Comparison of ENCODE assay signal across 8 cellular contexts in genomic region chr1:211577277-211577825, GRCh38. TPM values are rescaled to one million over a fixed set of nuclear protein-coding genes. Genes with fewer than 3 reads are reported as not detected.
DNase-seq lines count a peak whose midpoint lies in the region; ATAC-seq, FAIRE-seq and TF ChIP-seq lines count a peak whose summit lies in the region.

No MANE protein-coding gene starts in this region.

- peaks cover 20% of the 10 kb centered on the region for H4K20me1 ChIP-seq in HepG2 (ENCODE audit: insufficient read depth, low read length)

- H3K27me3 Mint-ChIP-seq in activated naive CD4-positive, alpha-beta T cell treated with anti-CD3 and anti-CD28 coated beads for 36 hours (ENCODE audit: low read depth) = no peaks in the 10 kb centered on the region

- no peak for ATAC-seq in HepG2
- no peak for ATAC-seq in GM18520 (IDR thresholded peaks at IDR 0.05; ENCODE audit: unreplicated experiment)

- POLR2A ChIA-PET in HepG2 (lab: Yijun Ruan, JAX) = interaction anchor here (1.1 to 1.2 kb wide), 3 partner anchors 48 to 71 kb away, joined by 3 to 5 read pairs (median 4); no protein-coding TSS in a partner anchor

- no peak for TF ChIP-seq POLR2A in adrenal gland (IDR thresholded peaks at IDR 0.05)
- TF ChIP-seq POLR2A in HepG2 (IDR thresholded peaks at IDR 0.05; ENCODE audit: insufficient read depth in 1 of 2, low read depth in 2 of 2, low read length in 2 of 2) = no peak
- no peak for TF ChIP-seq POLR2A in tibial nerve (IDR thresholded peaks at IDR 0.05)

- H3K4me2 ChIP-seq in HepG2 (ENCODE audit: low read depth, low read length) = peak overlapping the region; percentile 83

- H3K36me3 ChIP-seq in adrenal gland (replicated peaks in 1 of 2) (peaks cover 0 to 4% of the 10 kb centered on the region in 2 donors), HepG2 (replicated peaks in 1 of 2; ENCODE audit: control insufficient read depth in 1 of 2, insufficient read depth in 2 of 2, low read length in 2 of 2) (peaks cover 0 to 11% of the 10 kb centered on the region in 2 experiments; a peak in 2 of 5 replicates), tibial nerve (peaks cover 0 to 23% (median 0%) of the 10 kb centered on the region in 3 donors)

- H3K27me3 ChIP-seq in adrenal gland (no peaks in the 10 kb centered on the region), HepG2 (ENCODE audit: control insufficient read depth in 1 of 2, insufficient read depth in 2 of 2, low read length in 2 of 2) (no peaks in the 10 kb centered on the region; a peak in 2 of 5 replicates), tibial nerve (no peaks in the 10 kb centered on the region)

- FAIRE-seq in HepG2 (lab: Jason Lieb, UNC) = no peak

- H3K79me2 ChIP-seq in HepG2 (ENCODE audit: insufficient read depth, low read length) = peaks cover 56% of the 10 kb centered on the region

- peaks cover 7% of the 10 kb centered on the region for H3K36me3 Mint-ChIP-seq in activated naive CD4-positive, alpha-beta T cell treated with anti-CD3 and anti-CD28 coated beads for 36 hours (ENCODE audit: low read depth)

- H3K9me3 Mint-ChIP-seq in activated naive CD4-positive, alpha-beta T cell treated with anti-CD3 and anti-CD28 coated beads for 36 hours = no peaks in the 10 kb centered on the region

- no peaks in the 10 kb centered on the region for H3K9me3 ChIP-seq in adrenal gland (replicated peaks in 1 of 3)
- no peaks in the 10 kb centered on the region for H3K9me3 ChIP-seq in HepG2 (ENCODE audit: low read length)
- H3K9me3 ChIP-seq in tibial nerve = no peaks in the 10 kb centered on the region

- peak overlapping the region; percentile 78 for H3K9ac ChIP-seq in HepG2 (ENCODE audit: insufficient read depth, low read depth, low read length)

- no peak for DNase-seq in activated naive CD4-positive, alpha-beta T cell treated with anti-CD3 and anti-CD28 coated beads for 36 hours
- DNase-seq in activated naive CD4-positive, alpha-beta T cell (lab: John Stamatoyannopoulos, UW) = no peak
- DNase-seq in adrenal gland = no peak
- no peak for DNase-seq in HepG2 (ENCODE audit: low spot score)
- DNase-seq in tibial nerve (ENCODE audit: low spot score in 2 of 2) = no peak
- DNase-seq in glomerular visceral epithelial cell (ENCODE audit: extremely low spot score) = no peak
- DNase-seq in NCI-H2107 (lab: John Stamatoyannopoulos, UW) = no peak

- CTCF ChIA-PET in activated naive CD4-positive, alpha-beta T cell treated with anti-CD3 and anti-CD28 coated beads for 36 hours (lab: Charles Lee) = interaction anchor here (1.2 to 1.3 kb wide), 2 partner anchors 76 to 78 kb away, joined by 3 to 4 read pairs; no protein-coding TSS in a partner anchor
- CTCF ChIA-PET in HepG2 (lab: Yijun Ruan, JAX; ENCODE audit: low intra/inter-chr PET ratio, low total read pairs) = interaction anchor here (3.8 to 4.2 kb wide), 3 partner anchors 47 to 78 kb away, joined by 20 to 30 read pairs (median 25); no protein-coding TSS in a partner anchor

- TF ChIP-seq EP300 in HepG2 (IDR thresholded peaks at IDR 0.05; ENCODE audit: low read depth in 2 of 2, low read length in 2 of 2) = no peak
- no peak for TF ChIP-seq EP300 in HepG2 (CRISPR knock-in tag; IDR thresholded peaks at IDR 0.05; ENCODE audit: borderline replicate concordance)
- TF ChIP-seq EP300 in tibial nerve (IDR thresholded peaks at IDR 0.05) = no peak

- peak overlapping the region; percentile 18 for H3K27ac Mint-ChIP-seq in activated naive CD4-positive, alpha-beta T cell treated with anti-CD3 and anti-CD28 coated beads for 36 hours

- no TSS peak for BruUV-seq in HepG2 (replicated peaks; lab: Mats Ljungman, UMichigan)

- intact Hi-C loops in activated naive CD4-positive, alpha-beta T cell treated with anti-CD3 and anti-CD28 coated beads for 36 hours (cut with micrococcal nuclease) = loop anchor here (1.0 to 10.0 kb wide), 6 partner anchors 72 to 1813 kb away; partner anchors contain the start of genes LPGAT1 and PACC1
- intact Hi-C loops in adrenal gland (cut with DNase I) (loop anchor here in 1 of 2 donors (5.0 kb wide), 1 partner anchor 60 kb away; no protein-coding TSS in a partner anchor), HepG2 (cut with micrococcal nuclease; ENCODE audit: unreplicated experiment) (loop anchor here (1.0 to 2.0 kb wide), 3 partner anchors 48 to 78 kb away; no protein-coding TSS in a partner anchor)

- H3K27ac ChIP-seq in adrenal gland (peak overlapping the region in 4 of 5 donors; percentile 93 to 95 (median 94)), HepG2 (ENCODE audit: extremely low read length, insufficient read depth, low read length) (peak overlapping the region; percentile 32), tibial nerve (peak overlapping the region in 3 of 4 donors; percentile 92 to 98 (median 96))

- no peak for TF ChIP-seq CTCF in adrenal gland (IDR thresholded peaks at IDR 0.05)
- no peak for TF ChIP-seq CTCF in HepG2 (CRISPR knock-in tag; IDR thresholded peaks at IDR 0.05)
- TF ChIP-seq CTCF in tibial nerve (IDR thresholded peaks at IDR 0.05) = no peak

- peaks cover 42 to 62% of the 10 kb centered on the region in 2 donors for H3K4me1 ChIP-seq in adrenal gland (replicated peaks in 1 of 2)
- peaks cover 65% of the 10 kb centered on the region for H3K4me1 ChIP-seq in HepG2 (ENCODE audit: insufficient read depth, low read length)
- peaks cover 0 to 56% (median 21%) of the 10 kb centered on the region in 4 donors for H3K4me1 ChIP-seq in tibial nerve

- TF ChIP-seq RAD21 in HepG2 (CRISPR knock-in tag; IDR thresholded peaks at IDR 0.05) = no peak

- WGBS in adrenal gland, 4 donors = 0 to 2% (median 1%) methylated on average over 5 to 13 of the region's 13 CpGs
- 1% methylated on average over 13 of the region's 13 CpGs for WGBS in HepG2 (ENCODE audit: low lambda C conversion rate)
- WGBS in tibial nerve, 2 donors = 0 to 3% methylated on average over 6 to 13 of the region's 13 CpGs

- H3K4me1 Mint-ChIP-seq in activated naive CD4-positive, alpha-beta T cell treated with anti-CD3 and anti-CD28 coated beads for 36 hours (ENCODE audit: low read depth) = peaks cover 43% of the 10 kb centered on the region

- in situ Hi-C loops in HepG2 (cut with HindIII; ENCODE audit: extremely low pct_ligation_motif_present, low pct_unique_long_range_greater_than_20kb) = loop anchor here (5.0 kb wide), 3 partner anchors 45 to 75 kb away; no protein-coding TSS in a partner anchor

- H2AFZ ChIP-seq in HepG2 (ENCODE audit: low read length) = no peak overlapping the region

- H3K4me3 ChIP-seq in adrenal gland = peak overlapping the region; percentile 97 to 98 (median 97)
- H3K4me3 ChIP-seq in HepG2 (replicated peaks in 1 of 3; ENCODE audit: insufficient read depth in 1 of 3, low read depth in 2 of 3, low read length in 3 of 3) = peak overlapping the region; percentile 84 to 96 (median 87)
- H3K4me3 ChIP-seq in tibial nerve = peak overlapping the region; percentile 71 to 94 (median 84)

- H3K4me3 Mint-ChIP-seq in activated naive CD4-positive, alpha-beta T cell treated with anti-CD3 and anti-CD28 coated beads for 36 hours = peak overlapping the region; percentile 90

TF ChIP-seq in HepG2, 621 proteins besides CTCF, POLR2A, EP300 and RAD21 (continues in another document):
- TF ChIP-seq ZNF557 (CRISPR knock-in tag; IDR thresholded peaks at IDR 0.05) = no peak
- TF ChIP-seq ZNF101 (CRISPR knock-in tag; IDR thresholded peaks at IDR 0.05; ENCODE audit: borderline replicate concordance, low read depth) = no peak
- no peak for TF ChIP-seq PAF1 (CRISPR knock-in tag; IDR thresholded peaks at IDR 0.05)
- TF ChIP-seq KLF16 (CRISPR knock-in tag; IDR thresholded peaks at IDR 0.05) = no peak

RNA-seq across cellular contexts. Expression of gene SLC30A1, which starts 1.6 kb away (rescaled TPM):
- total RNA-seq in activated naive CD4-positive, alpha-beta T cell treated with anti-CD3 and anti-CD28 coated beads for 36 hours = 1 to 10 TPM; 4.4 to 4.7 TPM
- total RNA-seq in adrenal gland = 10 to 100 TPM; 22.1 to 82.6 (median 48.6) TPM
- 10 to 100 TPM in 1 of 3 donors, 1 to 10 TPM in 2; 4.6 to 49.6 (median 6.4) TPM for polyA plus RNA-seq in adrenal gland
- total RNA-seq in HepG2 (2016; rRNA removed; fragmentation: Illumina TruSeq; extraction: Trizol) = 24.4 and 26.8 TPM in 2 replicates
- 3.1 and 3.8 TPM in 2 replicates for total RNA-seq in HepG2 (2016; cell fraction: cytosol; rRNA removed; fragmentation: Illumina TruSeq; extraction: Trizol; ENCODE audit: low read depth)
- total RNA-seq in HepG2 (2016; cell fraction: insoluble cytoplasmic fraction; rRNA removed; fragmentation: Illumina TruSeq; extraction: Trizol) = 25.5 and 28.3 TPM in 2 replicates
- 15.5 and 17.6 TPM in 2 replicates for total RNA-seq in HepG2 (2016; cell fraction: membrane; rRNA removed; fragmentation: Illumina TruSeq; extraction: Trizol)
- total RNA-seq in HepG2 (2016; cell fraction: nucleus; rRNA removed; fragmentation: Illumina TruSeq; extraction: Trizol) = 49.0 and 51.0 TPM in 2 replicates
- polyA plus RNA-seq in HepG2 (2011; rRNA removed) = 5.8 and 5.9 TPM in 2 replicates
- polyA plus RNA-seq in HepG2 (2011; cell fraction: cytosol; rRNA removed) = 3.5 and 4.9 TPM in 2 replicates
- polyA plus RNA-seq in HepG2 (2011; cell fraction: nucleus; rRNA removed) = 4.2 and 5.1 TPM in 2 replicates
- polyA plus RNA-seq in HepG2 (2012) = 18.3 and 19.9 TPM in 2 replicates
- polyA plus RNA-seq in HepG2 (2016; cell fraction: cytosol; fragmentation: Illumina TruSeq; extraction: Trizol; ENCODE audit: low read depth) = 2.5 and 2.6 TPM in 2 replicates
- 19.7 and 25.1 TPM in 2 replicates for polyA plus RNA-seq in HepG2 (2016; cell fraction: insoluble cytoplasmic fraction; fragmentation: Illumina TruSeq; extraction: Trizol; ENCODE audit: low read depth)
- 6.2 and 6.7 TPM in 2 replicates for polyA plus RNA-seq in HepG2 (2016; cell fraction: membrane; fragmentation: Illumina TruSeq; extraction: Trizol; ENCODE audit: low read depth)
- polyA plus RNA-seq in HepG2 (2016; cell fraction: nucleus; fragmentation: Illumina TruSeq; extraction: Trizol; ENCODE audit: insufficient read depth, low read depth) = 53.6 and 54.2 TPM in 2 replicates
- 9.6 and 24.6 TPM in 2 replicates for polyA minus RNA-seq in HepG2 (2011; rRNA and poly(A)+ RNA removed; ENCODE audit: low replicate concordance)
- polyA minus RNA-seq in HepG2 (2011; cell fraction: cytosol; rRNA and poly(A)+ RNA removed) = 10.8 and 15.0 TPM in 2 replicates
- polyA minus RNA-seq in HepG2 (2011; cell fraction: nucleus; rRNA and poly(A)+ RNA removed) = 14.9 and 15.0 TPM in 2 replicates
- 10 to 100 TPM; 11.7 to 17.9 (median 16.9) TPM for total RNA-seq in tibial nerve

Comparison
In these comparisons a context has a peak if more than half of its experiments do, and no peak if none do; other contexts are left out.
1. H3K27ac ChIP-seq: peak in every context shown above with its lines; median percentile 96 in tibial nerve; 94 in adrenal gland; 32 in HepG2.